Comparison of ENCODE assay signal across 7 cellular contexts in the genomic region with DNA sequence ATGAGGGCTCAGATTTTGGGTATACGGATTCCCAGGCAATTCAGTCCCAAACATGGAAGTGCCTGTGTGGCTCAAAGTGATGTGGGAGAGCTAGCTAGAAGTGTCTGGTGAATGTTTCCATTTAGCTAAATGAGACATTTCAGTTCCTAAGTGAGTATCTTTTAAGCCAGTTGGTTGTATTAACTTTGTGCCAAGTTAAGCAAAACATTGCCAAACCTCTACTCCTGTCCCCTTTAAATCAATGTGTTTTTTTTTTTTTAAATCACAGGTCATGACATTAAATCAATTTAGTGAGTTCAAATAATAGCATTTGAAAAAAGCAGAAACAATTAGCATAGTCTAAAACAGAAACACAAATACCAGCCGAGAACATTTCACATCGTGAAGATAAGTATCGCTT.
"Had no signal": no experiment of that assay in that cellular context is flagged by ENCODE, and none has a peak within 500 bp of the region (broad histone marks: within the 10 kb centered on the region; RNA-seq: fewer than 3 reads in every experiment).

No MANE protein-coding gene starts in this region.

- H3K4me2 ChIP-seq: KMS-11 had no signal

- ATAC-seq: K562 had no signal

- DNase-seq: IMR-90, KBM-7, KG1 had no signal

- H3K4me3 ChIP-seq: K562 had no signal

- H3K27ac ChIP-seq: HL-60, KMS-11 had no signal

- FAIRE-seq: HTR-8/SVneo, K562 had no signal

- H3K9ac ChIP-seq: KMS-11 had no signal
